In the genomic region with DNA sequence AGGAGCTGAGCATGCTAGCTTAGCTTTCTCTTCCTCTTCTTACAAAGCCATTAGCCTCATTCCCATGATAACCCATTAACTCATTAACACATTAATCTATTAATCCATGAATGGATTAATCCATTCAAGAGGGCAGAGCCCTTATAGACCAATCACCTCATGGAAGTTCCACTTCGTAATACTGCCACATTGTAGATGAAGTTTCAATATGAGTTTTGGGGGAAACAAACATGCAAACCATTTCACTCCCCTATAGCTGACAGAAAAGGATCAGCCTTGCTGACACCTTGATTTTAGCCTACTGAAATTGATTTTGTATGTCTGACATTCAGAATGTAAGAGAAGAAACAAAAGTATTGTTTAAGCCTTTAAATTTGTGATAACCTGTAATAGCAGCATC, we compare ENCODE assay signal across 19 cellular contexts.
A peak's percentile ranks its signal among the peaks of the same experiment; 100 is the strongest.
DNase-seq lines count a peak whose midpoint lies in the region; ATAC-seq and TF ChIP-seq lines count a peak whose summit lies in the region.
"Had no signal": no experiment of that assay in that cellular context is flagged by ENCODE, and none has a peak within 500 bp of the region (broad histone marks: within the 10 kb centered on the region; RNA-seq: fewer than 3 reads in every experiment).

No MANE protein-coding gene starts in this region.

- H3K36me3 ChIP-seq in OCI-LY3 (replicated peaks; ENCODE audit: low read depth, low read length) (no peaks in the 10 kb centered on the region), colonic mucosa (no peaks in the 10 kb centered on the region)
- H3K36me3 ChIP-seq: gastrocnemius medialis had no signal

- no peak overlapping the region for H3K4me3 ChIP-seq in OCI-LY3 (ENCODE audit: low read length)
- H3K4me3 ChIP-seq in coronary artery, result no peak overlapping the region
- H3K4me3 ChIP-seq in colonic mucosa, result no peak overlapping the region
- H3K4me3 ChIP-seq: gastrocnemius medialis, GM23338, skin epidermis, testis had no signal

- TF ChIP-seq CTCF in OCI-LY3 (IDR thresholded peaks at IDR 0.05; ENCODE audit: low read depth, low read length) (no peak), coronary artery (IDR thresholded peaks at IDR 0.05) (no peak), colonic mucosa (IDR thresholded peaks at IDR 0.05) (no peak)

- H3K27ac ChIP-seq in OCI-LY3 (ENCODE audit: low read length) (no peak overlapping the region), coronary artery (no peak overlapping the region), colonic mucosa (no peak overlapping the region)
- H3K27ac ChIP-seq: gastrocnemius medialis, skin epidermis, testis had no signal

- peak overlapping the region; percentile 6; the same call in 1 of the 2 replicates for H3K4me2 ChIP-seq in OCI-LY3 (ENCODE audit: low read length)
- H3K4me2 ChIP-seq: GM23338 had no signal

- H2AFZ ChIP-seq in OCI-LY3 (ENCODE audit: low read depth, low read length), result no peak overlapping the region
- H2AFZ ChIP-seq: GM23338 had no signal

- intact Hi-C loops in colonic mucosa (cut with DNase I), result no loop called here

- H3K4me1 ChIP-seq in OCI-LY3 (ENCODE audit: low read length) (peaks cover 12% of the 10 kb centered on the region), colonic mucosa (no peaks in the 10 kb centered on the region)
- H3K4me1 ChIP-seq: gastrocnemius medialis, testis had no signal

- H3K79me2 ChIP-seq in OCI-LY3 (ENCODE audit: low read length), result no peaks in the 10 kb centered on the region

- H3K9ac ChIP-seq in OCI-LY3 (ENCODE audit: low read length) (no peak overlapping the region), colonic mucosa (ENCODE audit: low read depth in 2 of 2, low read length in 2 of 2) (no peak overlapping the region)

- no peak for DNase-seq in activated CD4-positive, alpha-beta T cell treated with anti-CD3 and anti-CD28 coated beads for 1 hour
- no peak for DNase-seq in coronary artery (ENCODE audit: low spot score)
- DNase-seq in colonic mucosa, result no peak
- DNase-seq: activated CD8-positive, alpha-beta memory T cell treated with anti-CD3 and anti-CD28 coated beads, Interleukin-2, amount 10 ng/mL, durations not matched to agents 7 days and 5 days; gastrocnemius medialis; left ventricle myocardium superior; NCI-H226; posterior cingulate gyrus; SHP77; stimulated activated CD4-positive, alpha-beta T cell treated with anti-CD3 and anti-CD28 coated beads, Interleukin-4, amount 100 ng/mL, for 4 hours; testis had no signal

- ATAC-seq in GM18870 (IDR thresholded peaks at IDR 0.05; ENCODE audit: unreplicated experiment), result peak; percentile 78
- ATAC-seq in GM21576 (IDR thresholded peaks at IDR 0.05; ENCODE audit: unreplicated experiment), result peak; percentile 52
- ATAC-seq in HG03045 (IDR thresholded peaks at IDR 0.05; ENCODE audit: unreplicated experiment), result peak; percentile 67
- ATAC-seq: activated CD4-positive, CD25-positive, alpha-beta regulatory T cell treated with anti-CD3 and anti-CD28 coated beads, Interleukin-2, amount 50 U/mL, for 24 hours; activated CD8-positive, alpha-beta memory T cell treated with anti-CD3 and anti-CD28 coated beads, Interleukin-2, amount 10 ng/mL, durations not matched to agents 7 days and 5 days; gastrocnemius medialis; GM23338; HepG2; left ventricle myocardium superior had no signal

- H3K27me3 ChIP-seq in OCI-LY3 (ENCODE audit: low read depth, low read length), result no peaks in the 10 kb centered on the region
- no peaks in the 10 kb centered on the region for H3K27me3 ChIP-seq in colonic mucosa
- H3K27me3 ChIP-seq: gastrocnemius medialis, testis had no signal

- H3K9me3 ChIP-seq in OCI-LY3 (ENCODE audit: insufficient read depth, low read length) (no peaks in the 10 kb centered on the region), colonic mucosa (no peaks in the 10 kb centered on the region)
- H3K9me3 ChIP-seq: gastrocnemius medialis, testis had no signal

- no peaks in the 10 kb centered on the region for H4K20me1 ChIP-seq in OCI-LY3 (ENCODE audit: insufficient read depth, low read length)
